Comparison of ENCODE assay signal across 18 cellular contexts in genomic region chr11:11524436-11525038, GRCh38.
"Had no signal": no experiment of that assay in that cellular context is flagged by ENCODE, and none has a peak within 500 bp of the region (broad histone marks: within the 10 kb centered on the region; RNA-seq: fewer than 3 reads in every experiment).

No MANE protein-coding gene starts in this region.

- H3K27me3 ChIP-seq: ascending aorta, esophagus muscularis mucosa, pancreas, spleen, upper lobe of right lung had no signal

- DNase-seq: activated B cell treated with CpG ODN at 0.5 μM for 24 hours; activated CD4-positive, alpha-beta T cell treated with anti-CD3 and anti-CD28 coated beads for 48 hours; activated CD8-positive, alpha-beta memory T cell treated with anti-CD3 and anti-CD28 coated beads, Interleukin-2, amount 50 U/mL, for 4 hours; activated CD8-positive, alpha-beta T cell treated with anti-CD3 and anti-CD28 coated beads for 36 hours; activated naive CD8-positive, alpha-beta T cell treated with anti-CD3 and anti-CD28 coated beads, Interleukin-2, amount 50 U/mL, for 24 hours; activated T-cell treated with anti-CD3 and anti-CD28 coated beads, Interleukin-2, amount 50 U/mL, for 48 hours; hippocampal formation; left ventricle myocardium inferior; mucosa of descending colon; naive thymus-derived CD4-positive, alpha-beta T cell; pancreas; spleen; stimulated activated naive CD8-positive, alpha-beta T cell treated with anti-CD3 and anti-CD28 coated beads, Interleukin-15, amount 100 ng/mL, for 72 hours; T-helper 2 cell; upper lobe of right lung had no signal

- H3K4me3 ChIP-seq: ascending aorta, esophagus muscularis mucosa, left ventricle myocardium inferior, mucosa of descending colon, pancreas, spleen, upper lobe of right lung had no signal

- ATAC-seq: activated CD8-positive, alpha-beta T cell treated with anti-CD3 and anti-CD28 coated beads for 36 hours; activated naive CD8-positive, alpha-beta T cell treated with anti-CD3 and anti-CD28 coated beads, Interleukin-2, amount 50 U/mL, for 24 hours; mucosa of descending colon; naive thymus-derived CD4-positive, alpha-beta T cell; pancreas; sciatic nerve; stimulated activated naive CD8-positive, alpha-beta T cell treated with anti-CD3 and anti-CD28 coated beads, Interleukin-15, amount 100 ng/mL, for 72 hours; upper lobe of right lung had no signal

- H3K9me3 ChIP-seq: ascending aorta, esophagus muscularis mucosa, left ventricle myocardium inferior, mucosa of descending colon, pancreas, spleen, upper lobe of right lung had no signal

- H3K36me3 ChIP-seq: ascending aorta, esophagus muscularis mucosa, left ventricle myocardium inferior, pancreas, spleen, upper lobe of right lung had no signal

- H3K27ac ChIP-seq: esophagus muscularis mucosa, left ventricle myocardium inferior, pancreas, spleen, upper lobe of right lung had no signal

- H3K4me1 ChIP-seq: pancreas, upper lobe of right lung had no signal
